Comparison of ENCODE assay signal across 1 cellular context in genomic region chr11:23370580-23371275, GRCh38.
TF ChIP-seq lines count a peak whose summit lies in the region.

No MANE protein-coding gene starts in this region.

TF ChIP-seq in H1, 55 proteins besides CTCF, POLR2A, EP300 and RAD21:
- TF ChIP-seq YY1 (IDR thresholded peaks at IDR 0.05; ENCODE audit: low read depth, low read length): no peak
- TF ChIP-seq CHD2 (IDR thresholded peaks at IDR 0.05; ENCODE audit: low read length): no peak
- no peak for TF ChIP-seq BRCA1 (IDR thresholded peaks at IDR 0.05; ENCODE audit: low read depth, low read length)
- TF ChIP-seq SP2 (IDR thresholded peaks at IDR 0.05; ENCODE audit: low read length): no peak
- TF ChIP-seq CHD1 (IDR thresholded peaks at IDR 0.05; ENCODE audit: low read depth, low read length): no peak
- no peak for TF ChIP-seq SP1 (IDR thresholded peaks at IDR 0.05; ENCODE audit: low read depth, low read length)
